Comparison of ENCODE assay signal across 12 cellular contexts in the genomic region with DNA sequence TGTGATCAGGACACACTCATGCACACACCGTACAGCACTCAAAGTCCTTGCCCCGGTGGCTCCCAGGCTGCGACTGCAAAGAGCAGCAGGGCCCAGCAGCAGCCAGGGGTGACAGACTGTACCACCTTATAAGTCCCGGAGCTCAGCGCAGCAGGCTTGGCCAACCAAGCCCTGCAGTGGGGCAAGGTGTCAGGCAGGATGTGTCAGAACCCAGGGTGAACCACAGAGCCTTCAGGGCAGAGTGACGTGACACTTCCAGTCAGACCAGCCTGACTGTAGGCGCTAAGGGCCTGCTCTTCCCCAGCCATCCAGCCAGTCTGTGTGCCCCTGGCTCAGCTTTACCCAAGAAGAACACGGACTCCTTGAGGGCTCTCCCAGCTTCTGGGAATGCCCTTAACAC.
A peak's percentile ranks its signal among the peaks of the same experiment; 100 is the strongest.
DNase-seq lines count a peak whose midpoint lies in the region; ATAC-seq and TF ChIP-seq lines count a peak whose summit lies in the region.
"Had no signal": no experiment of that assay in that cellular context is flagged by ENCODE, and none has a peak within 500 bp of the region (broad histone marks: within the 10 kb centered on the region; RNA-seq: fewer than 3 reads in every experiment).

No MANE protein-coding gene starts in this region.

- H3K4me1 ChIP-seq in PC-9 (replicated peaks; ENCODE audit: insufficient read depth) (peaks cover 18% of the 10 kb centered on the region), smooth muscle cell (ENCODE audit: low read depth) (no peaks in the 10 kb centered on the region)
- H3K4me1 ChIP-seq: left lung had no signal

- H2AFZ ChIP-seq in PC-9 = no peak overlapping the region
- H2AFZ ChIP-seq in smooth muscle cell (ENCODE audit: low read depth) = no peak overlapping the region

- WGBS in smooth muscle cell (ENCODE audit: low lambda C conversion rate) = 71% methylated on average over 8 of the region's 8 CpGs

- peak; percentile 80 for DNase-seq in H4 (ENCODE audit: low spot score)
- peak; percentile 87 to 93 for DNase-seq in PC-9
- DNase-seq in epithelial cell of esophagus (ENCODE audit: low read depth) = peak; percentile 97
- no peak for DNase-seq in smooth muscle cell (lab: John Stamatoyannopoulos, UW; ENCODE audit: unreplicated experiment)
- no peak for DNase-seq in superior temporal gyrus (ENCODE audit: extremely low spot score)
- DNase-seq: activated CD4-positive, alpha-beta T cell treated with anti-CD3 and anti-CD28 coated beads for 4 hours; DMS 273 treated with DMSO at 0.1 percent for 48 hours; left lung; NCI-H187 had no signal

- no peaks in the 10 kb centered on the region for H3K27me3 ChIP-seq in PC-9 (ENCODE audit: insufficient read depth, low read depth)
- H3K27me3 ChIP-seq in smooth muscle cell (ENCODE audit: low read depth) = no peaks in the 10 kb centered on the region
- H3K27me3 ChIP-seq: left lung had no signal

- no TSS peak for BruUV-seq in PC-9 (replicated peaks; lab: Mats Ljungman, UMichigan)

- H3K9me2 ChIP-seq in PC-9 (ENCODE audit: insufficient read depth) = no peaks in the 10 kb centered on the region

- H3K9ac ChIP-seq in smooth muscle cell (ENCODE audit: low read depth) = no peak overlapping the region

- H3K27ac ChIP-seq in PC-9 = peak overlapping the region; percentile 56
- peak overlapping the region; percentile 32 for H3K27ac ChIP-seq in smooth muscle cell (ENCODE audit: low read depth)
- H3K27ac ChIP-seq: left lung had no signal

- H3K4me3 ChIP-seq in PC-9 (no peak overlapping the region), epithelial cell of esophagus (ENCODE audit: low read length) (no peak overlapping the region), smooth muscle cell (no peak overlapping the region)
- H3K4me3 ChIP-seq: left lung had no signal

- H3K4me2 ChIP-seq in PC-9 (peak overlapping the region; percentile 66), smooth muscle cell (no peak overlapping the region)

- H3K9me3 ChIP-seq in PC-9 (ENCODE audit: insufficient read depth, low read depth) = no peaks in the 10 kb centered on the region
- H3K9me3 ChIP-seq in smooth muscle cell (replicated peaks; ENCODE audit: low read depth) = no peaks in the 10 kb centered on the region
- H3K9me3 ChIP-seq: left lung had no signal

- POLR2A ChIA-PET in PC-9 (lab: Charles Lee; ENCODE audit: unreplicated experiment) = interaction anchor here (0.5 to 0.8 kb wide), 3 partner anchors 11 to 230 kb away, joined by 4 to 12 read pairs (median 6); no protein-coding TSS in a partner anchor

- intact Hi-C loops in PC-9 (cut with micrococcal nuclease; ENCODE audit: unreplicated experiment) = loop anchor here (10.0 kb wide), 1 partner anchor 100 kb away; no protein-coding TSS in a partner anchor

- H3K79me2 ChIP-seq in PC-9 (ENCODE audit: low read depth) (no peaks in the 10 kb centered on the region), smooth muscle cell (ENCODE audit: low read depth) (no peaks in the 10 kb centered on the region)

- no peak for ATAC-seq in HG02610 (IDR thresholded peaks at IDR 0.05; ENCODE audit: unreplicated experiment)
- no peak for ATAC-seq in GM21529 (IDR thresholded peaks at IDR 0.05; ENCODE audit: unreplicated experiment)
- ATAC-seq: HCT116, left lung had no signal

- H3K36me3 ChIP-seq in PC-9 (ENCODE audit: low read depth) (no peaks in the 10 kb centered on the region), smooth muscle cell (ENCODE audit: low read depth) (no peaks in the 10 kb centered on the region)
- H3K36me3 ChIP-seq: left lung had no signal

- CTCF ChIA-PET in PC-9 (lab: Charles Lee) = no interaction called here

- peaks cover 5% of the 10 kb centered on the region; the same call in 1 of the 2 replicates for H3F3A ChIP-seq in PC-9 (ENCODE audit: insufficient read depth, low read depth)
- H3F3A ChIP-seq in smooth muscle cell (ENCODE audit: low read depth) = no peaks in the 10 kb centered on the region

- no peak for TF ChIP-seq CTCF in PC-9 (conservative IDR thresholded peaks at IDR 0.05)
- TF ChIP-seq CTCF in epithelial cell of esophagus (IDR thresholded peaks at IDR 0.05; ENCODE audit: insufficient read depth, low read depth, low read length, missing control alignments) = no peak
- no peak for TF ChIP-seq CTCF in smooth muscle cell (IDR thresholded peaks at IDR 0.05; ENCODE audit: borderline replicate concordance, insufficient read depth, poor library complexity, severe bottlenecking)

- H4K20me1 ChIP-seq in PC-9 (ENCODE audit: insufficient read depth) = no peaks in the 10 kb centered on the region
- no peaks in the 10 kb centered on the region for H4K20me1 ChIP-seq in smooth muscle cell (ENCODE audit: low read depth)

Comparison
In these comparisons a context has a peak if more than half of its experiments do, and no peak if none do; other contexts are left out.
1. DNase-seq: peak in H4 (single experiment), PC-9 (2 of 2) and epithelial cell of esophagus (single experiment); none in smooth muscle cell (single experiment) and superior temporal gyrus (single experiment).